Comparison of ENCODE assay signal across 11 cellular contexts in the genomic region with DNA sequence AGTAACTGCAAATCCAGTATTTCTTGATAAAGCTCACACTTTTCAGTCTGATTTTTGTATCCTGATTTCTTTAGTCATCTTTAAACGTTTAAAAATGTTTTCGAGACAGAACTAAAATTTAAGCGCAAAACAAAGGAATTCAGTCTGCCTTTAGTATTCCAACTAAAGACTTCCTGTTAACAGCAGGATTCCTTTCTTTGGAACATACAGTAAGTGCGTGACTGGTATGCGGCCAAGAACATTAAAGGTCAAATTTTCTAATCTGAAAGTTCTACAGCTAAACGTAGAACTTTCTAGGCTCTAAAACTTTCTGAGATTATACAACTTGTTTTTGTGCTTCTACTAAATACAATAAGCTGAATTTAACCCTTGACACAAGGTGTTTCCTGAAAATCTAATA. TPM values are rescaled to one million over a fixed set of nuclear protein-coding genes. Genes with fewer than 3 reads are reported as not detected.
A peak's percentile ranks its signal among the peaks of the same experiment; 100 is the strongest.
DNase-seq lines count a peak whose midpoint lies in the region; ATAC-seq and TF ChIP-seq lines count a peak whose summit lies in the region.
"Had no signal": no experiment of that assay in that cellular context is flagged by ENCODE, and none has a peak within 500 bp of the region (broad histone marks: within the 10 kb centered on the region; RNA-seq: fewer than 3 reads in every experiment).

No MANE protein-coding gene starts in this region.

- no peaks in the 10 kb centered on the region for H3K4me1 ChIP-seq in colonic mucosa

- intact Hi-C loops in colonic mucosa (cut with DNase I) = no loop called here

- no peak for ATAC-seq in HG03139 (IDR thresholded peaks at IDR 0.05; ENCODE audit: unreplicated experiment)

- TF ChIP-seq CTCF in 22Rv1 (IDR thresholded peaks at IDR 0.05) = no peak
- TF ChIP-seq CTCF in fibroblast of mammary gland (conservative IDR thresholded peaks at IDR 0.05; ENCODE audit: control insufficient read depth, insufficient read depth, low read depth, low read length) = no peak
- no peak for TF ChIP-seq CTCF in colonic mucosa (IDR thresholded peaks at IDR 0.05)

- in situ Hi-C loops in SK-MEL-5 (cut with HindIII; ENCODE audit: low pct_unique_long_range_greater_than_20kb, low sequenced_read_pairs) = no loop called here

- no peaks in the 10 kb centered on the region for H3K27me3 ChIP-seq in colonic mucosa

- H3K36me3 ChIP-seq in colonic mucosa = no peaks in the 10 kb centered on the region

- H3K27ac ChIP-seq in 22Rv1 (peak overlapping the region; percentile 62), colonic mucosa (no peak overlapping the region)

- DNase-seq in SK-MEL-5 (ENCODE audit: low read depth, low spot score) (peak; percentile 75), fibroblast of mammary gland (ENCODE audit: low read depth) (peak; percentile 71), mucosa of gallbladder (ENCODE audit: low spot score) (peak; percentile 25), colonic mucosa (no peak), NCI-H2196 treated with DMSO at 0.1 percent for 48 hours (lab: John Stamatoyannopoulos, UW; ENCODE audit: unreplicated experiment) (no peak), KG1 (lab: John Stamatoyannopoulos, UW) (no peak)
- DNase-seq: activated effector memory CD4-positive, alpha-beta T cell treated with Interleukin-2 at 50 U/mL for 16 hours; head of caudate nucleus; NCI-H187 had no signal

- H3K9ac ChIP-seq in colonic mucosa (ENCODE audit: low read depth in 2 of 2, low read length in 2 of 2) = no peak overlapping the region

- H3K9me3 ChIP-seq in colonic mucosa = no peaks in the 10 kb centered on the region

- peak overlapping the region; percentile 6 for H3K4me3 ChIP-seq in fibroblast of mammary gland (ENCODE audit: control insufficient read depth, low read depth, low read length)
- H3K4me3 ChIP-seq in colonic mucosa = no peak overlapping the region

RNA-seq across cellular contexts. Expression of a gene that starts 9.9 kb away (rescaled TPM):
- 26.3 and 27.4 TPM in 2 replicates for total RNA-seq in SK-MEL-5 (2014; rRNA removed; shearing (Covaris generic))
- 25.8 and 33.7 TPM in 2 replicates for polyA plus RNA-seq in SK-MEL-5 (2015; cell fraction: cytosol; rRNA removed)
- 7.7 and 14.1 TPM in 2 replicates for polyA plus RNA-seq in SK-MEL-5 (2015; cell fraction: nucleus; rRNA removed)
- total RNA-seq in mucosa of gallbladder (24.1 TPM), colonic mucosa (10 to 100 TPM; 15.9 to 21.8 TPM)

Comparison
In these comparisons a context has a peak if more than half of its experiments do, and no peak if none do; other contexts are left out.
1. DNase-seq: peak in SK-MEL-5 (single experiment), fibroblast of mammary gland (single experiment) and mucosa of gallbladder (single experiment); none in colonic mucosa (single experiment), NCI-H2196 treated with DMSO at 0.1 percent for 48 hours (single experiment) and KG1 (single experiment).